8 cellular contexts compared by ENCODE assay signal in the genomic region with DNA sequence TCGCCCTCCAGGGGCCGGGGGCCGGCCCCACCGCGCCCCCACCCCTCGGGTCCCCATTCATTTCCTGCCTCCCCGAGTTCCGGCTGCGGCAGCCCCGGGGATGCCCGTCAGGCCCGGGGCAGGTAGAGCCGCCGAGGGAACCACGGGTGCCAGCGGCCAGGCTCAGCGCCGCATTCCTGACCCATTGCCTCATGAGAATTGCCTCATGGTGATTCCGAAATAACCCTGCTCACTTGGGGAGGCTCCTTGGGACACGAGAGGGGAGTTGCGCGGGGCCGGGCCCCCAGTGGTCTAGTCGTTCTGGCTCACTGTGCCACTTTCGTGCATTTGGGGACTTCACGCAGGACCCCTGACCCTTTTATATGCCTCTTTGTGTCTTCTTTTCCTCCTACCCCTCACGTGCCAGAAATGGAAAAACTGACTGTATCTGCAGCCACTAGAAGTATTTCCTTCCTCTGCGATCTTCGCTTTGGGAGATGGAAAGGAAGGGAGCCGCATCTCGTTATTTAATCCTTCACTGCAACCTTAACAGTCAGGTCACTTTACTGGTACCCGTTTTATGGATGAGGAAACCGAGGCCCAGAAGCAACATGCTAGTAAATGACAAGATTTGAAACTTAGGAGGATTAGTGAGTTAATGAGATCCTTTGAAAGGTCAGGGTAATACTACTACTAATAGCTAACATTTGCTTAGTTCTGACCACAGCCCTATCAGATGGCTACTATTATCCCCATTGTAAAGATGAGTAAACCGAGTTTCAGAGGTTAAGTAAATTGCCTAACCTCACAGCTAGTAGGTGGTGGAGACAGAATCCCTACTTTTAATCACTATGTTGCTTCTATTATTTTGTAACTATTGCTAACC. TPM values are rescaled to one million over a fixed set of nuclear protein-coding genes. Genes with fewer than 3 reads are reported as not detected.
DNase-seq lines count a peak whose midpoint lies in the region; ATAC-seq and TF ChIP-seq lines count a peak whose summit lies in the region.

No MANE protein-coding gene starts in this region.

- DNase-seq in NCI-H146 (lab: John Stamatoyannopoulos, UW) (peak; percentile 42), NCI-H146 treated with DMSO at 0.1 percent for 48 hours (lab: John Stamatoyannopoulos, UW; ENCODE audit: unreplicated experiment) (no peak), H9 (peak; percentile 73), NCI-H226 (peak; percentile 86), astrocyte of the hippocampus (ENCODE audit: low read depth, low spot score) (peak; percentile 90), skeletal muscle cell (ENCODE audit: low read depth) (peak; percentile 33)

- no peak overlapping the region for H3T11ph ChIP-seq in H9 (ENCODE audit: low read length)

- H3K4me1 Mint-ChIP-seq in H9, result peaks cover 10 to 13% of the 10 kb centered on the region in 2 experiments; a peak in 2 of 4 replicates

- no peak for TF ChIP-seq CTCF in H9 (conservative IDR thresholded peaks at IDR 0.05)

- no peak overlapping the region for H3K4ac ChIP-seq in H9 (ENCODE audit: low read depth, low read length)

- H3K9me3 ChIP-seq in H9 (ENCODE audit: control insufficient read depth, low read depth, low read length), result no peaks in the 10 kb centered on the region
- H3K9me3 ChIP-seq in iPS-18a (ENCODE audit: control insufficient read depth, low read depth, low read length), result no peaks in the 10 kb centered on the region

- H3K79me1 ChIP-seq in H9 (ENCODE audit: insufficient read depth, low read depth, low read length, poor library complexity, severe bottlenecking), result peaks cover 6% of the 10 kb centered on the region

- H4K91ac ChIP-seq in H9 (ENCODE audit: insufficient read length, low read depth, low read length), result no peak overlapping the region

- no peak overlapping the region for H4K5ac ChIP-seq in H9 (ENCODE audit: insufficient read length, low read depth, low read length)

- H3K14ac ChIP-seq in H9 (ENCODE audit: insufficient read depth, low read length), result peak overlapping the region; percentile 94; the same call in 1 of the 2 replicates

- no peak overlapping the region for H3K23ac ChIP-seq in H9 (ENCODE audit: insufficient read length, low read depth, low read length)

- H3K4me1 ChIP-seq in H9 (ENCODE audit: insufficient read depth, low read length), result no peaks in the 10 kb centered on the region
- H3K4me1 ChIP-seq in iPS-18a (ENCODE audit: control insufficient read depth, low read depth, low read length), result peaks cover 6% of the 10 kb centered on the region

- H3K36me3 Mint-ChIP-seq in H9 (ENCODE audit: insufficient read depth in 1 of 3, low read depth in 3 of 3), result peaks cover 0 to 7% (median 7%) of the 10 kb centered on the region in 3 experiments; a peak in 4 of 7 replicates

- H3K23me2 ChIP-seq in H9 (ENCODE audit: insufficient read length, low read depth, low read length, poor library complexity, severe bottlenecking), result peaks cover 3% of the 10 kb centered on the region

- no peak overlapping the region for H2AFZ ChIP-seq in H9 (ENCODE audit: low read length)

- H3K36me3 ChIP-seq in iPS-18a (ENCODE audit: control insufficient read depth, low read depth, low read length), result no peaks in the 10 kb centered on the region

- ATAC-seq in GM19397 (IDR thresholded peaks at IDR 0.05; ENCODE audit: unreplicated experiment), result no peak

- H3K27ac ChIP-seq in H9 (ENCODE audit: insufficient read length, low read depth, low read length) (no peak overlapping the region), iPS-18a (ENCODE audit: low read length) (peak overlapping the region; percentile 94)

- peak overlapping the region; percentile 55 for H3K4me2 ChIP-seq in H9 (ENCODE audit: insufficient read depth, insufficient read length, low read length)

- peak overlapping the region; percentile 99 for H3K4me3 ChIP-seq in iPS-18a (ENCODE audit: low read length)
- peak overlapping the region; percentile 76 for H3K4me3 ChIP-seq in skeletal muscle cell (ENCODE audit: low read depth, low read length)

- peaks cover 26% of the 10 kb centered on the region for H3K79me2 ChIP-seq in H9 (ENCODE audit: insufficient read depth, low read length)

- no peak overlapping the region for H3K56ac ChIP-seq in H9 (ENCODE audit: insufficient read length, low read depth, low read length)

- no peak overlapping the region for H2BK12ac ChIP-seq in H9 (ENCODE audit: insufficient read length, low read depth, low read length)

- H3K9ac ChIP-seq in H9 (ENCODE audit: extremely low read depth, insufficient read length, low read length), result peak overlapping the region; percentile 48
- H3K9ac ChIP-seq in iPS-18a (ENCODE audit: low read length), result peak overlapping the region; percentile 97

- H3K27me3 ChIP-seq in H9 (ENCODE audit: insufficient read depth, low read length) (no peaks in the 10 kb centered on the region), iPS-18a (ENCODE audit: control insufficient read depth, insufficient read depth, low read length) (no peaks in the 10 kb centered on the region)

- no peak overlapping the region for H2BK5ac ChIP-seq in H9 (ENCODE audit: insufficient read length, low read length)

- no peak overlapping the region for H2BK120ac ChIP-seq in H9 (ENCODE audit: low read depth, low read length, poor library complexity, severe bottlenecking)

- no peaks in the 10 kb centered on the region for H4K20me1 ChIP-seq in H9 (ENCODE audit: control insufficient read depth, insufficient read depth, insufficient read length)

- H4K8ac ChIP-seq in H9 (replicated peaks; ENCODE audit: insufficient read length, low read depth, low read length), result no peak overlapping the region

- H2BK20ac ChIP-seq in H9 (ENCODE audit: low read depth, low read length, poor library complexity, severe bottlenecking), result no peak overlapping the region

- no peak overlapping the region for H2AK5ac ChIP-seq in H9 (ENCODE audit: insufficient read length, low read length)

- H3K18ac ChIP-seq in H9 (ENCODE audit: insufficient read length, low read depth, low read length), result peak overlapping the region; percentile 78

- H3K27me3 Mint-ChIP-seq in H9 (ENCODE audit: low read depth), result peaks cover 2% of the 10 kb centered on the region; the same call in 1 of the 2 replicates

- H3K4me3 Mint-ChIP-seq in H9, result peak overlapping the region; percentile 90 to 94

- peaks cover 0 to 3% of the 10 kb centered on the region in 2 experiments; a peak in 1 of 5 replicates for H3K9me3 Mint-ChIP-seq in H9

- H3K27ac Mint-ChIP-seq in H9, result peak overlapping the region; percentile 89 to 99 (median 98)

- no peak overlapping the region for H2BK15ac ChIP-seq in H9 (ENCODE audit: low read depth, low read length)

- no CpG with 5 or more reads among the region's 34 CpGs for WGBS in H9 (ENCODE audit: extremely low coverage, insufficient read length, low lambda C conversion rate)

RNA-seq across cellular contexts. Expression of a gene that starts 0.8 kb away (rescaled TPM):
- 108 and 112 TPM in 2 replicates for total RNA-seq in H9 (2021)

RNA-seq across cellular contexts. Expression of a gene that starts 10.1 kb away (rescaled TPM):
- total RNA-seq in H9 (2021), result 1,918 and 1,921 TPM in 2 replicates

RNA-seq across cellular contexts. Expression of a gene that starts 37.3 kb away (rescaled TPM):
- total RNA-seq in H9 (2021), result 24.9 and 30.0 TPM in 2 replicates
